23 cellular contexts compared by ENCODE assay signal in genomic region chr14:30798516-30798915, GRCh38.
DNase-seq lines count a peak whose midpoint lies in the region; ATAC-seq, FAIRE-seq and TF ChIP-seq lines count a peak whose summit lies in the region.
"Had no signal": no experiment of that assay in that cellular context is flagged by ENCODE, and none has a peak within 500 bp of the region (broad histone marks: within the 10 kb centered on the region; RNA-seq: fewer than 3 reads in every experiment).

No MANE protein-coding gene starts in this region.

- no peak overlapping the region for H3K9ac ChIP-seq in HepG2 (ENCODE audit: insufficient read depth, low read depth, low read length)
- no peak overlapping the region for H3K9ac ChIP-seq in K562 (ENCODE audit: insufficient read depth in 1 of 2, low read depth in 2 of 2, low read length in 2 of 2)
- H3K9ac ChIP-seq: BLaER1 treated with 17β-estradiol and CSF1 and Interleukin-3, amounts not matched to agents 10 nM and 100 nM had no signal

- CTCF ChIA-PET in HepG2 (lab: Yijun Ruan, JAX; ENCODE audit: low intra/inter-chr PET ratio, low total read pairs) = no interaction called here
- CTCF ChIA-PET in K562 (lab: Yijun Ruan, JAX; ENCODE audit: low intra/inter-chr PET ratio) = no interaction called here

- intact Hi-C loops in HepG2 (cut with micrococcal nuclease; ENCODE audit: unreplicated experiment) = no loop called here
- intact Hi-C loops in right lobe of liver (cut with DNase I) = no loop called here
- intact Hi-C loops in K562 (cut with micrococcal nuclease) = no loop called here
- intact Hi-C loops in upper lobe of right lung (cut with DNase I) = no loop called here

- peaks cover 0 to 7% (median 0%) of the 10 kb centered on the region in 6 donors for H3K9me3 Mint-ChIP-seq in immature natural killer cell
- H3K9me3 Mint-ChIP-seq: HFFc6 had no signal

- in situ Hi-C loops in HepG2 (cut with HindIII; ENCODE audit: extremely low pct_ligation_motif_present, low pct_unique_long_range_greater_than_20kb) = no loop called here
- in situ Hi-C loops in K562 (cut with MboI) = no loop called here

- no peak for FAIRE-seq in HepG2 (lab: Jason Lieb, UNC)
- no peak for FAIRE-seq in K562 (lab: Jason Lieb, UNC)
- FAIRE-seq: A549, G401.6, GM12892, H54 had no signal

- no peak overlapping the region for H2AFZ ChIP-seq in HepG2 (ENCODE audit: low read length)
- H2AFZ ChIP-seq in K562 (ENCODE audit: low read depth, low read length) = peak overlapping the region; percentile 45; the same call in 1 of the 2 replicates

- WGBS in HepG2 (ENCODE audit: low lambda C conversion rate) = 0% methylated on average over 1 of the region's 1 CpG
- 90% methylated on average over 1 of the region's 1 CpG for WGBS in right lobe of liver (ENCODE audit: insufficient coverage, low coverage, low lambda C conversion rate, missing lambda C conversion rate)
- 0% methylated on average over 1 of the region's 1 CpG for WGBS in K562 (ENCODE audit: insufficient coverage, low coverage, missing lambda C conversion rate)

- ATAC-seq in HepG2 = no peak
- no peak for ATAC-seq in right lobe of liver
- ATAC-seq in K562 = peak; percentile 40; the same call in 1 of the 3 replicates
- peak; percentile 66 for ATAC-seq in upper lobe of right lung
- no peak for ATAC-seq in HG02973 (IDR thresholded peaks at IDR 0.05; ENCODE audit: unreplicated experiment)
- ATAC-seq: A549 had no signal

- TF ChIP-seq POLR2A in HepG2 (IDR thresholded peaks at IDR 0.05; ENCODE audit: insufficient read depth in 1 of 2, low read depth in 2 of 2, low read length in 2 of 2) (no peak), right lobe of liver (IDR thresholded peaks at IDR 0.05) (no peak), K562 (conservative IDR thresholded peaks at IDR 0.05) (no peak)

- no peaks in the 10 kb centered on the region for H3K9me1 ChIP-seq in K562 (ENCODE audit: control insufficient read depth, insufficient read depth, low read length)

- no peaks in the 10 kb centered on the region for H3K9me3 ChIP-seq in HepG2 (ENCODE audit: low read length)
- H3K9me3 ChIP-seq in right lobe of liver = no peaks in the 10 kb centered on the region
- no peaks in the 10 kb centered on the region for H3K9me3 ChIP-seq in K562 (replicated peaks; ENCODE audit: control insufficient read depth, insufficient read depth, low read depth, low read length)
- H3K9me3 ChIP-seq in upper lobe of right lung = no peaks in the 10 kb centered on the region
- H3K9me3 ChIP-seq: A549, BE2C, Caco-2, HAP-1 had no signal

- no peak overlapping the region for H3K27ac Mint-ChIP-seq in immature natural killer cell
- H3K27ac Mint-ChIP-seq: CD4-positive, alpha-beta memory T cell; HFFc6 had no signal

- H3K27ac ChIP-seq in HepG2 (ENCODE audit: extremely low read length, insufficient read depth, low read length) (no peak overlapping the region), right lobe of liver (no peak overlapping the region), K562 (ENCODE audit: extremely low read depth, low read depth, low read length) (no peak overlapping the region), upper lobe of right lung (no peak overlapping the region)
- H3K27ac ChIP-seq: A549; BLaER1 treated with 17β-estradiol and CSF1 and Interleukin-3, amounts not matched to agents 10 nM and 100 nM had no signal

- no peaks in the 10 kb centered on the region for H3K4me1 Mint-ChIP-seq in immature natural killer cell

- H3K36me3 ChIP-seq in HepG2 (replicated peaks in 1 of 2; ENCODE audit: control insufficient read depth in 1 of 2, insufficient read depth in 2 of 2, low read length in 2 of 2) (no peaks in the 10 kb centered on the region), right lobe of liver (no peaks in the 10 kb centered on the region), K562 (ENCODE audit: control insufficient read depth, insufficient read depth, low read length) (no peaks in the 10 kb centered on the region), upper lobe of right lung (no peaks in the 10 kb centered on the region)
- H3K36me3 ChIP-seq: BE2C; BLaER1 treated with 17β-estradiol and CSF1 and Interleukin-3, amounts not matched to agents 10 nM and 100 nM; HAP-1 had no signal

- H3K4me3 Mint-ChIP-seq in immature natural killer cell = no peak overlapping the region
- H3K4me3 Mint-ChIP-seq: CD14-positive monocyte; CD4-positive, alpha-beta memory T cell; HFFc6 had no signal

- no peak for TF ChIP-seq EP300 in HepG2 (IDR thresholded peaks at IDR 0.05; ENCODE audit: low read depth in 2 of 2, low read length in 2 of 2)
- no peak for TF ChIP-seq EP300 in HepG2 (CRISPR knock-in tag; IDR thresholded peaks at IDR 0.05; ENCODE audit: borderline replicate concordance)
- TF ChIP-seq EP300 in K562 (IDR thresholded peaks at IDR 0.05; ENCODE audit: low read length) = no peak

- no peaks in the 10 kb centered on the region for H3K27me3 ChIP-seq in HepG2 (ENCODE audit: control insufficient read depth in 1 of 2, insufficient read depth in 2 of 2, low read length in 2 of 2)
- no peaks in the 10 kb centered on the region for H3K27me3 ChIP-seq in right lobe of liver
- H3K27me3 ChIP-seq in K562 (ENCODE audit: control insufficient read depth in 2 of 2, insufficient read depth in 2 of 2, low read length in 2 of 2) = no peaks in the 10 kb centered on the region
- no peaks in the 10 kb centered on the region for H3K27me3 ChIP-seq in upper lobe of right lung
- H3K27me3 ChIP-seq: BE2C; BLaER1 treated with 17β-estradiol and CSF1 and Interleukin-3, amounts not matched to agents 10 nM and 100 nM had no signal

- H3K36me3 Mint-ChIP-seq in immature natural killer cell = no peaks in the 10 kb centered on the region
- H3K36me3 Mint-ChIP-seq: CD14-positive monocyte; CD4-positive, alpha-beta memory T cell had no signal

- H3K4me3 ChIP-seq in HepG2 (replicated peaks in 1 of 3; ENCODE audit: insufficient read depth in 1 of 3, low read depth in 2 of 3, low read length in 3 of 3) (no peak overlapping the region), right lobe of liver (no peak overlapping the region), K562 (no peak overlapping the region), upper lobe of right lung (no peak overlapping the region)
- H3K4me3 ChIP-seq: A549; BLaER1 treated with 17β-estradiol and CSF1 and Interleukin-3, amounts not matched to agents 10 nM and 100 nM; HAP-1 had no signal

- peaks cover 2 to 6% (median 4%) of the 10 kb centered on the region in 3 donors for H3K27me3 Mint-ChIP-seq in immature natural killer cell (ENCODE audit: low read depth in 3 of 3)

- TF ChIP-seq RAD21 in HepG2 (CRISPR knock-in tag; IDR thresholded peaks at IDR 0.05) (no peak), K562 (CRISPR knock-in tag; conservative IDR thresholded peaks at IDR 0.05 in 1 of 2, IDR thresholded peaks at IDR 0.05 in 1 of 2) (no peak)

- peaks cover 6% of the 10 kb centered on the region; the same call in 1 of the 2 replicates for H3K4me1 ChIP-seq in HepG2 (ENCODE audit: insufficient read depth, low read length)
- peaks cover 0 to 5% (median 0%) of the 10 kb centered on the region in 4 donors for H3K4me1 ChIP-seq in right lobe of liver
- H3K4me1 ChIP-seq in K562 (replicated peaks in 1 of 2; ENCODE audit: control insufficient read depth in 2 of 2, insufficient read depth in 2 of 2, low read length in 2 of 2) = no peaks in the 10 kb centered on the region
- H3K4me1 ChIP-seq in upper lobe of right lung = no peaks in the 10 kb centered on the region
- H3K4me1 ChIP-seq: A549, BE2C, Caco-2 had no signal

- H3K79me2 ChIP-seq in HepG2 (ENCODE audit: insufficient read depth, low read length) (no peaks in the 10 kb centered on the region), K562 (ENCODE audit: control insufficient read depth, insufficient read depth, low read length) (no peaks in the 10 kb centered on the region)

- TF ChIP-seq CTCF in HepG2 (CRISPR knock-in tag; IDR thresholded peaks at IDR 0.05) = no peak
- no peak for TF ChIP-seq CTCF in right lobe of liver (IDR thresholded peaks at IDR 0.05)
- TF ChIP-seq CTCF in K562 (IDR thresholded peaks at IDR 0.05 in 2 of 3, conservative IDR thresholded peaks at IDR 0.05 in 1 of 3; ENCODE audit: insufficient read depth in 2 of 3, low read depth in 1 of 3, low read length in 3 of 3) = no peak
- TF ChIP-seq CTCF in upper lobe of right lung (IDR thresholded peaks at IDR 0.05) = no peak

- no peaks in the 10 kb centered on the region for H4K20me1 ChIP-seq in HepG2 (ENCODE audit: insufficient read depth, low read length)
- H4K20me1 ChIP-seq in K562 (replicated peaks; ENCODE audit: control insufficient read depth, insufficient read depth, low read length) = no peaks in the 10 kb centered on the region
- H4K20me1 ChIP-seq: BLaER1 treated with 17β-estradiol and CSF1 and Interleukin-3, amounts not matched to agents 10 nM and 100 nM had no signal

- BruUV-seq in HepG2 (replicated peaks; lab: Mats Ljungman, UMichigan) (no TSS peak), K562 (replicated peaks; lab: Mats Ljungman, UMichigan) (no TSS peak)

- H3K4me2 ChIP-seq in HepG2 (ENCODE audit: low read depth, low read length) = no peak overlapping the region
- no peak overlapping the region for H3K4me2 ChIP-seq in K562 (ENCODE audit: insufficient read depth, low read length)
- H3K4me2 ChIP-seq: A549; BLaER1 treated with 17β-estradiol and CSF1 and Interleukin-3, amounts not matched to agents 10 nM and 100 nM had no signal

- DNase-seq in HepG2 (ENCODE audit: low spot score) = no peak
- DNase-seq in right lobe of liver = no peak
- no peak for DNase-seq in K562 (ENCODE audit: extremely low read depth in 1 of 4, low spot score in 3 of 4)
- DNase-seq in upper lobe of right lung = no peak
- no peak for DNase-seq in immature natural killer cell
- DNase-seq: 8988T; ACHN; AML-193; BE2C; Caco-2; CD4-positive, alpha-beta memory T cell; DMS153; DND-41; GOT3; HFFc6 had no signal

- POLR2A ChIA-PET in HepG2 (lab: Yijun Ruan, JAX) = no interaction called here
- POLR2A ChIA-PET in K562 (lab: Yijun Ruan, JAX) = interaction anchor here (0.7 kb wide), 2 partner anchors 14 to 76 kb away, joined by 3 read pairs; partner anchors contain the start of gene COCH

TF ChIP-seq in HepG2, 621 proteins besides CTCF, POLR2A, EP300 and RAD21 (continues in another document):
- TF ChIP-seq ZNF10 (CRISPR knock-in tag; IDR thresholded peaks at IDR 0.05; ENCODE audit: borderline replicate concordance, low read depth) (no peak), FOXA1 (IDR thresholded peaks at IDR 0.05) (0 out of 2 replicates have a peak, but pooled peaks have one; percentile 9), FOXA1 (CRISPR knock-in tag; IDR thresholded peaks at IDR 0.05) (no peak), SIX1 (CRISPR knock-in tag; IDR thresholded peaks at IDR 0.05; ENCODE audit: borderline replicate concordance) (no peak), FOXP1 (IDR thresholded peaks at IDR 0.05) (0 out of 2 replicates have a peak, but pooled peaks have one; percentile 11), FOXP1 (CRISPR knock-in tag; IDR thresholded peaks at IDR 0.05) (no peak)

TF ChIP-seq in K562, 482 proteins besides CTCF, POLR2A, EP300 and RAD21 (continues in another document):
- TF ChIP-seq BRD9 (IDR thresholded peaks at IDR 0.05; ENCODE audit: low read depth, partially characterized antibody) (no peak), DLX4 (CRISPR knock-in tag; IDR thresholded peaks at IDR 0.05) (no peak), HOXB6 (CRISPR knock-in tag; IDR thresholded peaks at IDR 0.05; ENCODE audit: borderline replicate concordance) (no peak)

Comparison
In these comparisons a context has a peak if more than half of its experiments do, and no peak if none do; other contexts are left out.
1. ATAC-seq: peak in K562 (single experiment) and upper lobe of right lung (single experiment); none in HepG2 (single experiment), right lobe of liver (0 of 4) and HG02973 (single experiment).